In the genomic region with DNA sequence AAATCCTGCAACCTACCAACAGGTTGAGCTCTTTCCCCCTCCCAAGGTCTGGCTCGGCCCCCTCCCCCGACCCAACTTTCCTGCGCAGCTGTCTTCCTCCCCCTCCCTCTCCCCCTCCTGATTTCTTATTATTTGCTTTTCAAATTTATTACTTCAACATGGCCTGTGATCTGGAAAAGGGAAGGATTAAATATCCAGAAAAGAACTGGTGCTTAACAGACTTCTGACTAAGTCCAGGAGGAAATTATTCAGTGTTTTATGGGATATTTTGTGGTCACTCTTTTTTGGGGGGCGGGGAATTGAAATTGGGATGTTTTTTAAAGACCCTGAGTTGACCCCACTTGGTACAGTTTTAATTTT, we compare ENCODE assay signal across 8 cellular contexts. TPM values are rescaled to one million over a fixed set of nuclear protein-coding genes. Genes with fewer than 3 reads are reported as not detected.
DNase-seq lines count a peak whose midpoint lies in the region; ATAC-seq and TF ChIP-seq lines count a peak whose summit lies in the region.

No MANE protein-coding gene starts in this region.

- peak overlapping the region; percentile 95 for H3K27ac ChIP-seq in CD4-positive, CD25-positive, alpha-beta regulatory T cell (ENCODE audit: insufficient read depth, low read length, poor library complexity, severe bottlenecking)
- H3K27ac ChIP-seq in colonic mucosa, result peak overlapping the region; percentile 93
- H3K27ac ChIP-seq in naive thymus-derived CD4-positive, alpha-beta T cell (ENCODE audit: low read depth, low read length), result peak overlapping the region; percentile 92

- CTCF ChIA-PET in naive thymus-derived CD4-positive, alpha-beta T cell (lab: Charles Lee), result interaction anchor here (0.9 to 8.4 kb wide), 5 partner anchors 84 to 341 kb away, joined by 3 to 66 read pairs (median 3); no protein-coding TSS in a partner anchor

- peaks cover 0 to 2% (median 0%) of the 10 kb centered on the region in 7 donors for H3K9me3 Mint-ChIP-seq in CD4-positive, CD25-positive, alpha-beta regulatory T cell
- H3K9me3 Mint-ChIP-seq in naive thymus-derived CD4-positive, alpha-beta T cell, result peaks cover 0 to 6% (median 0%) of the 10 kb centered on the region in 11 donors

- no peaks in the 10 kb centered on the region for H3K9me3 ChIP-seq in CD4-positive, CD25-positive, alpha-beta regulatory T cell (ENCODE audit: control insufficient read depth in 2 of 2, low read length in 2 of 2)
- H3K9me3 ChIP-seq in Loucy (ENCODE audit: insufficient read depth, low read depth, low read length) (no peaks in the 10 kb centered on the region), colonic mucosa (no peaks in the 10 kb centered on the region)
- H3K9me3 ChIP-seq in naive thymus-derived CD4-positive, alpha-beta T cell (ENCODE audit: control insufficient read depth in 2 of 3, low read length in 3 of 3), result no peaks in the 10 kb centered on the region

- peaks cover 48% of the 10 kb centered on the region for H3K4me1 ChIP-seq in CD4-positive, CD25-positive, alpha-beta regulatory T cell (ENCODE audit: control insufficient read depth, insufficient read depth, low read length, poor library complexity, severe bottlenecking)
- peaks cover 38% of the 10 kb centered on the region for H3K4me1 ChIP-seq in Loucy (ENCODE audit: insufficient read depth, low read length, poor library complexity, severe bottlenecking)
- H3K4me1 ChIP-seq in colonic mucosa, result peaks cover 4% of the 10 kb centered on the region
- peaks cover 12 to 19% of the 10 kb centered on the region in 2 donors for H3K4me1 ChIP-seq in naive thymus-derived CD4-positive, alpha-beta T cell (ENCODE audit: control insufficient read depth in 2 of 2, insufficient read depth in 2 of 2, low read length in 2 of 2)

- intact Hi-C loops in colonic mucosa (cut with DNase I), result loop anchor here (5.0 kb wide), 2 partner anchors 133 to 338 kb away; no protein-coding TSS in a partner anchor
- intact Hi-C loops in naive thymus-derived CD4-positive, alpha-beta T cell (cut with micrococcal nuclease), result loop anchor here (1.0 to 5.0 kb wide), 11 partner anchors 9 to 1363 kb away; a partner anchor contains a TSS
- intact Hi-C loops in posterior vena cava (cut with DNase I), result loop anchor here (5.0 to 10.0 kb wide), 2 partner anchors 131 to 143 kb away; no protein-coding TSS in a partner anchor

- H3K9me2 ChIP-seq in Loucy (replicated peaks; ENCODE audit: low read depth, low read length), result no peaks in the 10 kb centered on the region

- peaks cover 32 to 54% (median 37%) of the 10 kb centered on the region in 4 donors for H3K4me1 Mint-ChIP-seq in CD4-positive, CD25-positive, alpha-beta regulatory T cell
- H3K4me1 Mint-ChIP-seq in naive thymus-derived CD4-positive, alpha-beta T cell, result peaks cover 11 to 57% (median 47%) of the 10 kb centered on the region in 7 donors

- no peaks in the 10 kb centered on the region for H3K27me3 ChIP-seq in CD4-positive, CD25-positive, alpha-beta regulatory T cell (ENCODE audit: control insufficient read depth, insufficient read depth, low read length)
- H3K27me3 ChIP-seq in Loucy (ENCODE audit: insufficient read depth, low read length, poor library complexity, severe bottlenecking) (no peaks in the 10 kb centered on the region), colonic mucosa (no peaks in the 10 kb centered on the region)
- H3K27me3 ChIP-seq in naive thymus-derived CD4-positive, alpha-beta T cell (ENCODE audit: control insufficient read depth in 2 of 2, insufficient read depth in 2 of 2, low read length in 2 of 2), result no peaks in the 10 kb centered on the region

- H3K79me2 ChIP-seq in Loucy (ENCODE audit: insufficient read depth, low read length), result peaks cover 83% of the 10 kb centered on the region

- TF ChIP-seq CTCF in Loucy (conservative IDR thresholded peaks at IDR 0.05; ENCODE audit: low read length) (no peak), colonic mucosa (IDR thresholded peaks at IDR 0.05) (no peak)

- no peak overlapping the region for H2AFZ ChIP-seq in Loucy (ENCODE audit: low read length)

- POLR2A ChIA-PET in naive thymus-derived CD4-positive, alpha-beta T cell (lab: Charles Lee), result interaction anchor here (0.5 to 7.2 kb wide), 12 partner anchors 21 to 341 kb away, joined by 3 to 86 read pairs (median 4); no protein-coding TSS in a partner anchor

- ATAC-seq in CD4-positive, CD25-positive, alpha-beta regulatory T cell (ENCODE audit: low read depth in 2 of 2), result no peak
- ATAC-seq in naive thymus-derived CD4-positive, alpha-beta T cell, result no peak
- ATAC-seq in HG02938 (IDR thresholded peaks at IDR 0.05; ENCODE audit: unreplicated experiment), result no peak

- peak overlapping the region; percentile 92 to 98 (median 93) for H3K27ac Mint-ChIP-seq in CD4-positive, CD25-positive, alpha-beta regulatory T cell
- peak overlapping the region; percentile 93 to 98 (median 96) for H3K27ac Mint-ChIP-seq in naive thymus-derived CD4-positive, alpha-beta T cell

- H3K4me3 ChIP-seq in CD4-positive, CD25-positive, alpha-beta regulatory T cell (ENCODE audit: low read depth, low read length), result peak overlapping the region; percentile 97
- H3K4me3 ChIP-seq in Loucy (ENCODE audit: low read length, poor library complexity, severe bottlenecking) (peak overlapping the region; percentile 92), colonic mucosa (peak overlapping the region; percentile 51)
- peak overlapping the region; percentile 96 for H3K4me3 ChIP-seq in naive thymus-derived CD4-positive, alpha-beta T cell (ENCODE audit: low read length)

- H3K36me3 Mint-ChIP-seq in CD4-positive, CD25-positive, alpha-beta regulatory T cell, result peaks cover 6% of the 10 kb centered on the region
- peaks cover 0 to 24% (median 7%) of the 10 kb centered on the region in 5 donors for H3K36me3 Mint-ChIP-seq in naive thymus-derived CD4-positive, alpha-beta T cell

- H3K9ac ChIP-seq in Loucy (ENCODE audit: low read depth, low read length, poor library complexity, severe bottlenecking) (peak overlapping the region; percentile 90), colonic mucosa (ENCODE audit: low read depth in 2 of 2, low read length in 2 of 2) (peak overlapping the region; percentile 37 to 98)

- H3K4me2 ChIP-seq in Loucy (ENCODE audit: low read depth, low read length, poor library complexity, severe bottlenecking), result peak overlapping the region; percentile 78

- H4K20me1 ChIP-seq in Loucy (ENCODE audit: insufficient read depth, low read length, poor library complexity, severe bottlenecking), result peaks cover 48% of the 10 kb centered on the region

- peaks cover 14% of the 10 kb centered on the region for H3F3A ChIP-seq in Loucy (ENCODE audit: low read depth)

- H3K27me3 Mint-ChIP-seq in CD4-positive, CD25-positive, alpha-beta regulatory T cell, result peaks cover 6% of the 10 kb centered on the region
- peaks cover 0 to 2% (median 0%) of the 10 kb centered on the region in 5 donors for H3K27me3 Mint-ChIP-seq in naive thymus-derived CD4-positive, alpha-beta T cell

- no peak for DNase-seq in CD4-positive, CD25-positive, alpha-beta regulatory T cell
- DNase-seq in colonic mucosa (no peak), posterior vena cava (ENCODE audit: low spot score) (no peak), middle frontal gyrus (ENCODE audit: extremely low spot score, low spot score) (no peak), SHP77 treated with DMSO at 0.1 percent for 48 hours (lab: John Stamatoyannopoulos, UW) (no peak)
- DNase-seq in naive thymus-derived CD4-positive, alpha-beta T cell, result no peak

- H3K4me3 Mint-ChIP-seq in CD4-positive, CD25-positive, alpha-beta regulatory T cell, result peak overlapping the region; percentile 90 to 93 (median 92)
- H3K4me3 Mint-ChIP-seq in naive thymus-derived CD4-positive, alpha-beta T cell, result peak overlapping the region; percentile 81 to 100 (median 93)

- peaks cover 9% of the 10 kb centered on the region for H3K36me3 ChIP-seq in CD4-positive, CD25-positive, alpha-beta regulatory T cell (ENCODE audit: control insufficient read depth, insufficient read depth, low read length)
- H3K36me3 ChIP-seq in Loucy (ENCODE audit: insufficient read depth, low read length), result no peaks in the 10 kb centered on the region
- H3K36me3 ChIP-seq in colonic mucosa, result no peaks in the 10 kb centered on the region
- H3K36me3 ChIP-seq in naive thymus-derived CD4-positive, alpha-beta T cell (ENCODE audit: control insufficient read depth in 2 of 3, insufficient read depth in 3 of 3, low read length in 3 of 3), result peaks cover 0 to 12% (median 0%) of the 10 kb centered on the region in 3 experiments

RNA-seq across cellular contexts. Expression of a gene that starts 2.5 kb away (rescaled TPM):
- total RNA-seq in CD4-positive, CD25-positive, alpha-beta regulatory T cell, result 169 TPM
- polyA plus RNA-seq in CD4-positive, CD25-positive, alpha-beta regulatory T cell, result 10 to 100 TPM; 58.1 to 67.2 (median 62.5) TPM
- total RNA-seq in colonic mucosa (10 to 100 TPM; 18.8 to 27.2 TPM), posterior vena cava (10 to 100 TPM; 75.0 to 96.1 TPM)
- 10 to 100 TPM; 18.6 to 60.8 (median 47.4) TPM for total RNA-seq in naive thymus-derived CD4-positive, alpha-beta T cell
- 10 to 100 TPM; 39.4 to 49.1 TPM for polyA plus RNA-seq in naive thymus-derived CD4-positive, alpha-beta T cell
